Comparison of ENCODE assay signal across 19 cellular contexts in genomic region chr6:134883314-134883713, GRCh38.
DNase-seq lines count a peak whose midpoint lies in the region; ATAC-seq and TF ChIP-seq lines count a peak whose summit lies in the region.
"Had no signal": no experiment of that assay in that cellular context is flagged by ENCODE, and none has a peak within 500 bp of the region (broad histone marks: within the 10 kb centered on the region; RNA-seq: fewer than 3 reads in every experiment).

No MANE protein-coding gene starts in this region.

- H3K27ac ChIP-seq in PC-9 (no peak overlapping the region), parathyroid adenoma (peak overlapping the region; percentile 87)
- H3K27ac ChIP-seq: 22Rv1, BLaER1, C4-2B had no signal

- H3K9me2 ChIP-seq in Loucy (replicated peaks; ENCODE audit: low read depth, low read length) (no peaks in the 10 kb centered on the region), PC-9 (ENCODE audit: insufficient read depth) (0 out of 2 replicates have a peak, but pooled peaks cover 4% of the 10 kb centered on the region)

- H3K9me3 ChIP-seq in Loucy (ENCODE audit: insufficient read depth, low read depth, low read length) = no peaks in the 10 kb centered on the region
- no peaks in the 10 kb centered on the region for H3K9me3 ChIP-seq in PC-9 (ENCODE audit: insufficient read depth, low read depth)
- H3K9me3 ChIP-seq in parathyroid adenoma (ENCODE audit: control insufficient read depth, low read length) = no peaks in the 10 kb centered on the region
- H3K9me3 ChIP-seq: BLaER1, Caco-2 had no signal

- H3K9ac ChIP-seq in Loucy (ENCODE audit: low read depth, low read length, poor library complexity, severe bottlenecking) = no peak overlapping the region
- no peak overlapping the region for H3K9ac ChIP-seq in parathyroid adenoma
- H3K9ac ChIP-seq: BLaER1 had no signal

- H4K20me1 ChIP-seq in Loucy (ENCODE audit: insufficient read depth, low read length, poor library complexity, severe bottlenecking) = no peaks in the 10 kb centered on the region
- no peaks in the 10 kb centered on the region for H4K20me1 ChIP-seq in PC-9 (ENCODE audit: insufficient read depth)
- H4K20me1 ChIP-seq: BLaER1 had no signal

- no peaks in the 10 kb centered on the region for H3K27me3 ChIP-seq in Loucy (ENCODE audit: insufficient read depth, low read length, poor library complexity, severe bottlenecking)
- no peaks in the 10 kb centered on the region for H3K27me3 ChIP-seq in PC-9 (ENCODE audit: insufficient read depth, low read depth)
- no peaks in the 10 kb centered on the region for H3K27me3 ChIP-seq in parathyroid adenoma (ENCODE audit: control insufficient read depth, insufficient read depth, low read length)
- H3K27me3 ChIP-seq: BLaER1 had no signal

- no TSS peak for BruUV-seq in PC-9 (replicated peaks; lab: Mats Ljungman, UMichigan)

- TF ChIP-seq CTCF in Loucy (conservative IDR thresholded peaks at IDR 0.05; ENCODE audit: low read length) (no peak), PC-9 (conservative IDR thresholded peaks at IDR 0.05) (no peak), fibroblast of pulmonary artery (IDR thresholded peaks at IDR 0.05; ENCODE audit: low read length, missing control alignments) (no peak), parathyroid adenoma (IDR thresholded peaks at IDR 0.05) (no peak), GM10248 (IDR thresholded peaks at IDR 0.05; ENCODE audit: control extremely low read depth, extremely low read depth, low read depth, missing control alignments) (no peak)

- peaks cover 4% of the 10 kb centered on the region for H3K4me1 ChIP-seq in Loucy (ENCODE audit: insufficient read depth, low read length, poor library complexity, severe bottlenecking)
- H3K4me1 ChIP-seq in PC-9 (replicated peaks; ENCODE audit: insufficient read depth) = no peaks in the 10 kb centered on the region
- H3K4me1 ChIP-seq in parathyroid adenoma = peaks cover 27% of the 10 kb centered on the region
- H3K4me1 ChIP-seq: BLaER1, Caco-2 had no signal

- H3F3A ChIP-seq in Loucy (ENCODE audit: low read depth) = no peaks in the 10 kb centered on the region
- no peaks in the 10 kb centered on the region for H3F3A ChIP-seq in PC-9 (ENCODE audit: insufficient read depth, low read depth)

- H3K79me2 ChIP-seq in Loucy (ENCODE audit: insufficient read depth, low read length) (no peaks in the 10 kb centered on the region), PC-9 (ENCODE audit: low read depth) (no peaks in the 10 kb centered on the region), parathyroid adenoma (no peaks in the 10 kb centered on the region)

- H3K4me2 ChIP-seq in Loucy (ENCODE audit: low read depth, low read length, poor library complexity, severe bottlenecking) = no peak overlapping the region
- H3K4me2 ChIP-seq in PC-9 = no peak overlapping the region
- no peak overlapping the region for H3K4me2 ChIP-seq in parathyroid adenoma (ENCODE audit: low read length)
- H3K4me2 ChIP-seq: BLaER1 had no signal

- CTCF ChIA-PET in PC-9 (lab: Charles Lee) = interaction anchor here (0.6 to 1.3 kb wide), 2 partner anchors 56 to 772 kb away, joined by 3 to 8 read pairs; no protein-coding TSS in a partner anchor
- CTCF ChIA-PET in GM10248 (lab: Yijun Ruan, JAX) = interaction anchor here (0.7 to 1.9 kb wide), 16 partner anchors 8 to 766 kb away, joined by 3 to 7 read pairs (median 4); no protein-coding TSS in a partner anchor

- H3K36me3 ChIP-seq in Loucy (ENCODE audit: insufficient read depth, low read length) = no peaks in the 10 kb centered on the region
- H3K36me3 ChIP-seq in PC-9 (ENCODE audit: low read depth) = no peaks in the 10 kb centered on the region
- no peaks in the 10 kb centered on the region for H3K36me3 ChIP-seq in parathyroid adenoma (ENCODE audit: control insufficient read depth, insufficient read depth, low read length)
- H3K36me3 ChIP-seq: BLaER1 had no signal

- 0 out of 2 replicates have a peak overlapping the region, but pooled peaks have one; percentile 33 for H2AFZ ChIP-seq in Loucy (ENCODE audit: low read length)
- 0 out of 2 replicates have a peak overlapping the region, but pooled peaks have one; percentile 7 for H2AFZ ChIP-seq in PC-9
- peak overlapping the region; percentile 84 for H2AFZ ChIP-seq in parathyroid adenoma

- DNase-seq in PC-9 (no peak), fibroblast of pulmonary artery (ENCODE audit: low read depth) (peak; percentile 26), GM10248 (ENCODE audit: extremely low spot score) (no peak)
- DNase-seq in activated CD4-positive, alpha-beta T cell treated with anti-CD3 and anti-CD28 coated beads, Interleukin-2, amount 50 U/mL, for 1 hour = no peak
- DNase-seq: Caco-2; CD4-positive, CD25-positive, alpha-beta regulatory T cell; CD8-positive, alpha-beta T cell; DMS 273 treated with DMSO at 0.1 percent for 48 hours; DMS53; DMS79 treated with DMSO at 0.1 percent for 48 hours; GF-D8; GOT3; HCEC 1CT had no signal

- H3K4me3 ChIP-seq in Loucy (ENCODE audit: low read length, poor library complexity, severe bottlenecking) (no peak overlapping the region), PC-9 (no peak overlapping the region), fibroblast of pulmonary artery (replicated peaks; ENCODE audit: low read depth, low read length) (no peak overlapping the region), parathyroid adenoma (ENCODE audit: low read depth, low read length) (no peak overlapping the region)
- H3K4me3 ChIP-seq: BLaER1 had no signal

- no peak for ATAC-seq in HG03159 (IDR thresholded peaks at IDR 0.05; ENCODE audit: unreplicated experiment)
- ATAC-seq: CD8-positive, alpha-beta T cell had no signal

- POLR2A ChIA-PET in PC-9 (lab: Charles Lee; ENCODE audit: unreplicated experiment) = no interaction called here
- POLR2A ChIA-PET in GM10248 (lab: Yijun Ruan, JAX) = no interaction called here

- intact Hi-C loops in PC-9 (cut with micrococcal nuclease; ENCODE audit: unreplicated experiment) = loop anchor here (2.0 kb wide), 1 partner anchor 61 kb away; no protein-coding TSS in a partner anchor

Comparison
In these comparisons a context has a peak if more than half of its experiments do, and no peak if none do; other contexts are left out.
1. H2AFZ ChIP-seq: peak in every context shown above with its lines; median percentile 84 in parathyroid adenoma; 33 in Loucy; 7 in PC-9.